8 cellular contexts compared by ENCODE assay signal in genomic region chr21:36135391-36136094, GRCh38. TPM values are rescaled to one million over a fixed set of nuclear protein-coding genes. Genes with fewer than 3 reads are reported as not detected.
DNase-seq lines count a peak whose midpoint lies in the region; ATAC-seq and TF ChIP-seq lines count a peak whose summit lies in the region.

No MANE protein-coding gene starts in this region.

- H3K36me3 ChIP-seq in SJSA1 (peaks cover 30% of the 10 kb centered on the region), neural progenitor cell (no peaks in the 10 kb centered on the region)

- H4K20me1 ChIP-seq in neural progenitor cell (ENCODE audit: low read depth) = peaks cover 18% of the 10 kb centered on the region

- no peaks in the 10 kb centered on the region for H3K36me3 Mint-ChIP-seq in IgD-negative memory B cell
- H3K36me3 Mint-ChIP-seq in activated naive CD4-positive, alpha-beta T cell treated with anti-CD3 and anti-CD28 coated beads, Interleukin-2, amount 50 U/mL, for 72 hours = peaks cover 0 to 9% of the 10 kb centered on the region in 2 donors
- H3K36me3 Mint-ChIP-seq in neural progenitor cell = no peaks in the 10 kb centered on the region
- no peaks in the 10 kb centered on the region for H3K36me3 Mint-ChIP-seq in type B pancreatic cell

- peak overlapping the region; percentile 81 for H3K4me2 ChIP-seq in neural progenitor cell

- H3K9me3 Mint-ChIP-seq in IgD-negative memory B cell (no peaks in the 10 kb centered on the region), neural progenitor cell (no peaks in the 10 kb centered on the region), type B pancreatic cell (no peaks in the 10 kb centered on the region)
- H3K9me3 Mint-ChIP-seq in activated naive CD4-positive, alpha-beta T cell treated with anti-CD3 and anti-CD28 coated beads, Interleukin-2, amount 50 U/mL, for 72 hours = no peaks in the 10 kb centered on the region

- H3K27ac Mint-ChIP-seq in IgD-negative memory B cell = peak overlapping the region; percentile 40 to 96 (median 94)
- H3K27ac Mint-ChIP-seq in activated naive CD4-positive, alpha-beta T cell treated with anti-CD3 and anti-CD28 coated beads, Interleukin-2, amount 50 U/mL, for 72 hours = peak overlapping the region; percentile 71 to 94
- H3K27ac Mint-ChIP-seq in neural progenitor cell = no peak overlapping the region
- H3K27ac Mint-ChIP-seq in type B pancreatic cell = peak overlapping the region; percentile 83

- H3K4me1 Mint-ChIP-seq in IgD-negative memory B cell (peaks cover 17 to 23% (median 18%) of the 10 kb centered on the region in 3 donors), neural progenitor cell (peaks cover 17% of the 10 kb centered on the region), type B pancreatic cell (ENCODE audit: unreplicated experiment) (peaks cover 18% of the 10 kb centered on the region)

- H3K27ac ChIP-seq in SJSA1 (peak overlapping the region; percentile 70), neural progenitor cell (no peak overlapping the region)

- no peaks in the 10 kb centered on the region for H3K79me2 ChIP-seq in neural progenitor cell (ENCODE audit: low read depth)

- no peak for TF ChIP-seq CTCF in neural progenitor cell (IDR thresholded peaks at IDR 0.05)
- no peak for TF ChIP-seq CTCF in type B pancreatic cell (conservative IDR thresholded peaks at IDR 0.05)

- peak overlapping the region; percentile 26 for H2AFZ ChIP-seq in neural progenitor cell (replicated peaks)

- H3K4me1 ChIP-seq in SJSA1 (replicated peaks) (peaks cover 22% of the 10 kb centered on the region), neural progenitor cell (peaks cover 13% of the 10 kb centered on the region)

- peaks cover 21% of the 10 kb centered on the region for H3F3A ChIP-seq in neural progenitor cell (ENCODE audit: low read depth)

- H3K9me3 ChIP-seq in SJSA1 (replicated peaks) = no peaks in the 10 kb centered on the region
- H3K9me3 ChIP-seq in neural progenitor cell (ENCODE audit: low read depth) = no peaks in the 10 kb centered on the region

- H3K4me3 Mint-ChIP-seq in IgD-negative memory B cell (peak overlapping the region; percentile 92 to 99 (median 96)), neural progenitor cell (peak overlapping the region; percentile 86), type B pancreatic cell (peak overlapping the region; percentile 91)

- ATAC-seq in activated naive CD4-positive, alpha-beta T cell treated with anti-CD3 and anti-CD28 coated beads, Interleukin-2, amount 50 U/mL, for 72 hours = peak; percentile 79 to 83

- H3K9ac ChIP-seq in neural progenitor cell = no peak overlapping the region

- H3K4me3 ChIP-seq in SJSA1 = peak overlapping the region; percentile 66
- H3K4me3 ChIP-seq in neural progenitor cell = peak overlapping the region; percentile 49

- H3K27me3 Mint-ChIP-seq in IgD-negative memory B cell (peaks cover 9% of the 10 kb centered on the region), neural progenitor cell (ENCODE audit: insufficient read depth, low read depth) (peaks cover 39% of the 10 kb centered on the region), type B pancreatic cell (peaks cover 45% of the 10 kb centered on the region)

- DNase-seq in DMS79 treated with DMSO at 0.1 percent for 48 hours (lab: John Stamatoyannopoulos, UW) (peak; percentile 80), SJSA1 (ENCODE audit: low read depth in 1 of 2, low spot score in 2 of 2) (peak; percentile 95 to 96), germinal center (ENCODE audit: low spot score) (peak; percentile 60), neural progenitor cell (ENCODE audit: low spot score) (peak; percentile 66), type B pancreatic cell (ENCODE audit: extremely low spot score, unreplicated experiment) (no peak), KG1 (lab: John Stamatoyannopoulos, UW) (no peak)
- DNase-seq in activated naive CD4-positive, alpha-beta T cell treated with anti-CD3 and anti-CD28 coated beads, Interleukin-2, amount 50 U/mL, for 72 hours (ENCODE audit: low spot score in 2 of 2) = peak; percentile 69 to 75

- H3K27me3 ChIP-seq in SJSA1 (replicated peaks) (no peaks in the 10 kb centered on the region), neural progenitor cell (peaks cover 91% of the 10 kb centered on the region)

RNA-seq across cellular contexts. Expression of gene CBR3, which starts 0.7 kb away (rescaled TPM):
- polyA plus RNA-seq in IgD-negative memory B cell = 23.7 TPM
- 22.0 and 30.0 TPM in 2 replicates for total RNA-seq in SJSA1 (2014; rRNA removed; shearing (Covaris generic))
- 10 to 100 TPM in 1 of 2 donors, 1 to 10 TPM in 1; 9.6 to 23.2 TPM for total RNA-seq in activated naive CD4-positive, alpha-beta T cell treated with anti-CD3 and anti-CD28 coated beads, Interleukin-2, amount 50 U/mL, for 72 hours
- not detected in 2 replicates for total RNA-seq in neural progenitor cell (ENCODE audit: low replicate concordance)
- total RNA-seq in type B pancreatic cell (ENCODE audit: low replicate concordance) = 1.0 and 1.6 TPM in 2 replicates

RNA-seq across cellular contexts. Expression of gene DOP1B, which starts 21.1 kb away (rescaled TPM):
- 31.9 TPM for polyA plus RNA-seq in IgD-negative memory B cell
- total RNA-seq in SJSA1 (2014; rRNA removed; shearing (Covaris generic)) = 1.4 and 5.7 TPM in 2 replicates
- total RNA-seq in activated naive CD4-positive, alpha-beta T cell treated with anti-CD3 and anti-CD28 coated beads, Interleukin-2, amount 50 U/mL, for 72 hours = 10 to 100 TPM; 12.1 to 12.9 TPM
- total RNA-seq in neural progenitor cell (ENCODE audit: low replicate concordance) (9.9 and 10.7 TPM in 2 replicates), type B pancreatic cell (ENCODE audit: low replicate concordance) (26.5 and 29.9 TPM in 2 replicates)

Comparison
In these comparisons a context has a peak if more than half of its experiments do, and no peak if none do; other contexts are left out.
1. DNase-seq: peak in DMS79 treated with DMSO at 0.1 percent for 48 hours (single experiment), SJSA1 (2 of 2), activated naive CD4-positive, alpha-beta T cell treated with anti-CD3 and anti-CD28 coated beads, Interleukin-2, amount 50 U/mL, for 72 hours (2 of 2), germinal center (single experiment) and neural progenitor cell (single experiment); none in type B pancreatic cell (single experiment) and KG1 (single experiment).
2. Peak in every context shown above with its lines, with median percentiles within 50 percentile points of each other: H3K4me3 Mint-ChIP-seq.